Comparison of ENCODE assay signal across 1 cellular context in the genomic region with DNA sequence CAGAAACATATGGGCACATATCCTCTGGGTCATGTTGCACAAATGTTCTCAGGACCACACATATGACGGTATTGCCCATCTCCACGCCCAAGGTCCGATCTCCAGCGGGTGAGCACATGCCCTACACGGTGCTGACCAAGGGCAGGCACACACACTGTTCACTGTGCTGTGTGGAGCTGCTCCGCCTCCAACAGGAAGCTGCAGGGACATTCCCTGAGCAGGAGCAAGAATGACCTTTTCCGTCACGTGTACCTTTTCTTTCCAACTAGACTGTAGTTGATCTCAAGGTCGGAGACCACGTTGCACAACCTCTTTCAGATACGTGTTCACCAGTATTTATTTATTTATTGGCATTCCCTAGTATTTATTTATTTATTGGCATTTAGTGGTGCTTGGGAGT.
TF ChIP-seq lines count a peak whose summit lies in the region.

No MANE protein-coding gene starts in this region.

TF ChIP-seq in HepG2, 621 proteins besides CTCF, POLR2A, EP300 and RAD21 (continued from another document and continues in another):
- no peak for TF ChIP-seq FOSL1 (CRISPR knock-in tag; IDR thresholded peaks at IDR 0.05; ENCODE audit: borderline replicate concordance)
- TF ChIP-seq TOPORS (CRISPR knock-in tag; IDR thresholded peaks at IDR 0.05), result no peak
- TF ChIP-seq ZNF431 (CRISPR knock-in tag; IDR thresholded peaks at IDR 0.05; ENCODE audit: borderline replicate concordance, low read depth), result peak; percentile 78
- TF ChIP-seq, protein P1, sequence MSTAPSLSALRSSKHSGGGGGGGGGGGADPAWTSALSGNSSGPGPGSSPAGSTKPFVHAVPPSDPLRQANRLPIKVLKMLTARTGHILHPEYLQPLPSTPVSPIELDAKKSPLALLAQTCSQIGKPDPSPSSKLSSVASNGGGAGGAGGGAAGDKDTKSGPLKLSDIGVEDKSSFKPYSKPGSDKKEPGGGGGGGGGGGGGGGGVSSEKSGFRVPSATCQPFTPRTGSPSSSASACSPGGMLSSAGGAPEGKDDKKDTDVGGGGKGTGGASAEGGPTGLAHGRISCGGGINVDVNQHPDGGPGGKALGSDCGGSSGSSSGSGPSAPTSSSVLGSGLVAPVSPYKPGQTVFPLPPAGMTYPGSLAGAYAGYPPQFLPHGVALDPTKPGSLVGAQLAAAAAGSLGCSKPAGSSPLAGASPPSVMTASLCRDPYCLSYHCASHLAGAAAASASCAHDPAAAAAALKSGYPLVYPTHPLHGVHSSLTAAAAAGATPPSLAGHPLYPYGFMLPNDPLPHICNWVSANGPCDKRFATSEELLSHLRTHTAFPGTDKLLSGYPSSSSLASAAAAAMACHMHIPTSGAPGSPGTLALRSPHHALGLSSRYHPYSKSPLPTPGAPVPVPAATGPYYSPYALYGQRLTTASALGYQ (CRISPR knock-in tag; IDR thresholded peaks at IDR 0.05), result no peak
- no peak for TF ChIP-seq SRY (CRISPR knock-in tag; IDR thresholded peaks at IDR 0.05)
- TF ChIP-seq ZNF274 (CRISPR knock-in tag; IDR thresholded peaks at IDR 0.05), result peak; percentile 59; the same call in 1 of the 2 replicates
- no peak for TF ChIP-seq TCF7L2 (IDR thresholded peaks at IDR 0.05; ENCODE audit: low read depth, low read length)
- TF ChIP-seq, protein P2, sequence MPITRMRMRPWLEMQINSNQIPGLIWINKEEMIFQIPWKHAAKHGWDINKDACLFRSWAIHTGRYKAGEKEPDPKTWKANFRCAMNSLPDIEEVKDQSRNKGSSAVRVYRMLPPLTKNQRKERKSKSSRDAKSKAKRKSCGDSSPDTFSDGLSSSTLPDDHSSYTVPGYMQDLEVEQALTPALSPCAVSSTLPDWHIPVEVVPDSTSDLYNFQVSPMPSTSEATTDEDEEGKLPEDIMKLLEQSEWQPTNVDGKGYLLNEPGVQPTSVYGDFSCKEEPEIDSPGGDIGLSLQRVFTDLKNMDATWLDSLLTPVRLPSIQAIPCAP (CRISPR knock-in tag; IDR thresholded peaks at IDR 0.05; ENCODE audit: low read depth), result no peak
- peak; percentile 34; the same call in 1 of the 2 replicates for TF ChIP-seq ZNF441 (CRISPR knock-in tag; IDR thresholded peaks at IDR 0.05; ENCODE audit: borderline replicate concordance)
- peak; percentile 80 for TF ChIP-seq MED1 (CRISPR knock-in tag; IDR thresholded peaks at IDR 0.05)
- TF ChIP-seq KLF11 (CRISPR knock-in tag; IDR thresholded peaks at IDR 0.05), result no peak
- TF ChIP-seq TGIF2 (CRISPR knock-in tag; IDR thresholded peaks at IDR 0.05), result no peak
- TF ChIP-seq ZNF790 (CRISPR knock-in tag; IDR thresholded peaks at IDR 0.05; ENCODE audit: borderline replicate concordance), result no peak
- no peak for TF ChIP-seq NFRKB (IDR thresholded peaks at IDR 0.05)
- peak; percentile 81 for TF ChIP-seq RARA (CRISPR knock-in tag; IDR thresholded peaks at IDR 0.05)
- TF ChIP-seq NBN (conservative IDR thresholded peaks at IDR 0.05), result no peak
- TF ChIP-seq JUN (CRISPR knock-in tag; IDR thresholded peaks at IDR 0.05), result no peak
- TF ChIP-seq, protein P3, sequence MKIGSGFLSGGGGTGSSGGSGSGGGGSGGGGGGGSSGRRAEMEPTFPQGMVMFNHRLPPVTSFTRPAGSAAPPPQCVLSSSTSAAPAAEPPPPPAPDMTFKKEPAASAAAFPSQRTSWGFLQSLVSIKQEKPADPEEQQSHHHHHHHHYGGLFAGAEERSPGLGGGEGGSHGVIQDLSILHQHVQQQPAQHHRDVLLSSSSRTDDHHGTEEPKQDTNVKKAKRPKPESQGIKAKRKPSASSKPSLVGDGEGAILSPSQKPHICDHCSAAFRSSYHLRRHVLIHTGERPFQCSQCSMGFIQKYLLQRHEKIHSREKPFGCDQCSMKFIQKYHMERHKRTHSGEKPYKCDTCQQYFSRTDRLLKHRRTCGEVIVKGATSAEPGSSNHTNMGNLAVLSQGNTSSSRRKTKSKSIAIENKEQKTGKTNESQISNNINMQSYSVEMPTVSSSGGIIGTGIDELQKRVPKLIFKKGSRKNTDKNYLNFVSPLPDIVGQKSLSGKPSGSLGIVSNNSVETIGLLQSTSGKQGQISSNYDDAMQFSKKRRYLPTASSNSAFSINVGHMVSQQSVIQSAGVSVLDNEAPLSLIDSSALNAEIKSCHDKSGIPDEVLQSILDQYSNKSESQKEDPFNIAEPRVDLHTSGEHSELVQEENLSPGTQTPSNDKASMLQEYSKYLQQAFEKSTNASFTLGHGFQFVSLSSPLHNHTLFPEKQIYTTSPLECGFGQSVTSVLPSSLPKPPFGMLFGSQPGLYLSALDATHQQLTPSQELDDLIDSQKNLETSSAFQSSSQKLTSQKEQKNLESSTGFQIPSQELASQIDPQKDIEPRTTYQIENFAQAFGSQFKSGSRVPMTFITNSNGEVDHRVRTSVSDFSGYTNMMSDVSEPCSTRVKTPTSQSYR (CRISPR knock-in tag; IDR thresholded peaks at IDR 0.05; ENCODE audit: borderline replicate concordance), result peak; percentile 15; the same call in 1 of the 2 replicates
- TF ChIP-seq SALL1 (CRISPR knock-in tag; IDR thresholded peaks at IDR 0.05), result peak; percentile 93
- TF ChIP-seq ELF4 (CRISPR knock-in tag; IDR thresholded peaks at IDR 0.05; ENCODE audit: borderline replicate concordance), result no peak
- TF ChIP-seq, protein P4, sequence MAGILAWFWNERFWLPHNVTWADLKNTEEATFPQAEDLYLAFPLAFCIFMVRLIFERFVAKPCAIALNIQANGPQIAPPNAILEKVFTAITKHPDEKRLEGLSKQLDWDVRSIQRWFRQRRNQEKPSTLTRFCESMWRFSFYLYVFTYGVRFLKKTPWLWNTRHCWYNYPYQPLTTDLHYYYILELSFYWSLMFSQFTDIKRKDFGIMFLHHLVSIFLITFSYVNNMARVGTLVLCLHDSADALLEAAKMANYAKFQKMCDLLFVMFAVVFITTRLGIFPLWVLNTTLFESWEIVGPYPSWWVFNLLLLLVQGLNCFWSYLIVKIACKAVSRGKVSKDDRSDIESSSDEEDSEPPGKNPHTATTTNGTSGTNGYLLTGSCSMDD (CRISPR knock-in tag; IDR thresholded peaks at IDR 0.05), result no peak
- TF ChIP-seq, protein P5, sequence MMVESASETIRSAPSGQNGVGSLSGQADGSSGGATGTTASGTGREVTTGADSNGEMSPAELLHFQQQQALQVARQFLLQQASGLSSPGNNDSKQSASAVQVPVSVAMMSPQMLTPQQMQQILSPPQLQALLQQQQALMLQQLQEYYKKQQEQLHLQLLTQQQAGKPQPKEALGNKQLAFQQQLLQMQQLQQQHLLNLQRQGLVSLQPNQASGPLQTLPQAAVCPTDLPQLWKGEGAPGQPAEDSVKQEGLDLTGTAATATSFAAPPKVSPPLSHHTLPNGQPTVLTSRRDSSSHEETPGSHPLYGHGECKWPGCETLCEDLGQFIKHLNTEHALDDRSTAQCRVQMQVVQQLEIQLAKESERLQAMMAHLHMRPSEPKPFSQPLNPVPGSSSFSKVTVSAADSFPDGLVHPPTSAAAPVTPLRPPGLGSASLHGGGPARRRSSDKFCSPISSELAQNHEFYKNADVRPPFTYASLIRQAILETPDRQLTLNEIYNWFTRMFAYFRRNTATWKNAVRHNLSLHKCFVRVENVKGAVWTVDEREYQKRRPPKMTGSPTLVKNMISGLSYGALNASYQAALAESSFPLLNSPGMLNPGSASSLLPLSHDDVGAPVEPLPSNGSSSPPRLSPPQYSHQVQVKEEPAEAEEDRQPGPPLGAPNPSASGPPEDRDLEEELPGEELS (CRISPR knock-in tag; IDR thresholded peaks at IDR 0.05), result peak; percentile 89
- TF ChIP-seq, protein P6, sequence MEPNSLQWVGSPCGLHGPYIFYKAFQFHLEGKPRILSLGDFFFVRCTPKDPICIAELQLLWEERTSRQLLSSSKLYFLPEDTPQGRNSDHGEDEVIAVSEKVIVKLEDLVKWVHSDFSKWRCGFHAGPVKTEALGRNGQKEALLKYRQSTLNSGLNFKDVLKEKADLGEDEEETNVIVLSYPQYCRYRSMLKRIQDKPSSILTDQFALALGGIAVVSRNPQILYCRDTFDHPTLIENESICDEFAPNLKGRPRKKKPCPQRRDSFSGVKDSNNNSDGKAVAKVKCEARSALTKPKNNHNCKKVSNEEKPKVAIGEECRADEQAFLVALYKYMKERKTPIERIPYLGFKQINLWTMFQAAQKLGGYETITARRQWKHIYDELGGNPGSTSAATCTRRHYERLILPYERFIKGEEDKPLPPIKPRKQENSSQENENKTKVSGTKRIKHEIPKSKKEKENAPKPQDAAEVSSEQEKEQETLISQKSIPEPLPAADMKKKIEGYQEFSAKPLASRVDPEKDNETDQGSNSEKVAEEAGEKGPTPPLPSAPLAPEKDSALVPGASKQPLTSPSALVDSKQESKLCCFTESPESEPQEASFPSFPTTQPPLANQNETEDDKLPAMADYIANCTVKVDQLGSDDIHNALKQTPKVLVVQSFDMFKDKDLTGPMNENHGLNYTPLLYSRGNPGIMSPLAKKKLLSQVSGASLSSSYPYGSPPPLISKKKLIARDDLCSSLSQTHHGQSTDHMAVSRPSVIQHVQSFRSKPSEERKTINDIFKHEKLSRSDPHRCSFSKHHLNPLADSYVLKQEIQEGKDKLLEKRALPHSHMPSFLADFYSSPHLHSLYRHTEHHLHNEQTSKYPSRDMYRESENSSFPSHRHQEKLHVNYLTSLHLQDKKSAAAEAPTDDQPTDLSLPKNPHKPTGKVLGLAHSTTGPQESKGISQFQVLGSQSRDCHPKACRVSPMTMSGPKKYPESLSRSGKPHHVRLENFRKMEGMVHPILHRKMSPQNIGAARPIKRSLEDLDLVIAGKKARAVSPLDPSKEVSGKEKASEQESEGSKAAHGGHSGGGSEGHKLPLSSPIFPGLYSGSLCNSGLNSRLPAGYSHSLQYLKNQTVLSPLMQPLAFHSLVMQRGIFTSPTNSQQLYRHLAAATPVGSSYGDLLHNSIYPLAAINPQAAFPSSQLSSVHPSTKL (CRISPR knock-in tag; IDR thresholded peaks at IDR 0.05), result peak; percentile 94
- TF ChIP-seq TEAD2 (CRISPR knock-in tag; IDR thresholded peaks at IDR 0.05), result no peak
- no peak for TF ChIP-seq FIP1L1 (IDR thresholded peaks at IDR 0.05; ENCODE audit: borderline replicate concordance, insufficient read depth, low read depth, low read length)
- no peak for TF ChIP-seq POLR2AphosphoS5 (IDR thresholded peaks at IDR 0.05; ENCODE audit: low read depth, low read length)
- TF ChIP-seq SUZ12 (IDR thresholded peaks at IDR 0.05; ENCODE audit: low read depth, low read length), result no peak
- no peak for TF ChIP-seq ZNF484 (CRISPR knock-in tag; IDR thresholded peaks at IDR 0.05; ENCODE audit: borderline replicate concordance, low read depth)
- no peak for TF ChIP-seq ZZZ3 (CRISPR knock-in tag; IDR thresholded peaks at IDR 0.05; ENCODE audit: borderline replicate concordance)
- TF ChIP-seq SAFB2 (CRISPR knock-in tag; IDR thresholded peaks at IDR 0.05; ENCODE audit: borderline replicate concordance, low read depth), result no peak
- no peak for TF ChIP-seq RFX1 (IDR thresholded peaks at IDR 0.05)
- TF ChIP-seq, protein P7, sequence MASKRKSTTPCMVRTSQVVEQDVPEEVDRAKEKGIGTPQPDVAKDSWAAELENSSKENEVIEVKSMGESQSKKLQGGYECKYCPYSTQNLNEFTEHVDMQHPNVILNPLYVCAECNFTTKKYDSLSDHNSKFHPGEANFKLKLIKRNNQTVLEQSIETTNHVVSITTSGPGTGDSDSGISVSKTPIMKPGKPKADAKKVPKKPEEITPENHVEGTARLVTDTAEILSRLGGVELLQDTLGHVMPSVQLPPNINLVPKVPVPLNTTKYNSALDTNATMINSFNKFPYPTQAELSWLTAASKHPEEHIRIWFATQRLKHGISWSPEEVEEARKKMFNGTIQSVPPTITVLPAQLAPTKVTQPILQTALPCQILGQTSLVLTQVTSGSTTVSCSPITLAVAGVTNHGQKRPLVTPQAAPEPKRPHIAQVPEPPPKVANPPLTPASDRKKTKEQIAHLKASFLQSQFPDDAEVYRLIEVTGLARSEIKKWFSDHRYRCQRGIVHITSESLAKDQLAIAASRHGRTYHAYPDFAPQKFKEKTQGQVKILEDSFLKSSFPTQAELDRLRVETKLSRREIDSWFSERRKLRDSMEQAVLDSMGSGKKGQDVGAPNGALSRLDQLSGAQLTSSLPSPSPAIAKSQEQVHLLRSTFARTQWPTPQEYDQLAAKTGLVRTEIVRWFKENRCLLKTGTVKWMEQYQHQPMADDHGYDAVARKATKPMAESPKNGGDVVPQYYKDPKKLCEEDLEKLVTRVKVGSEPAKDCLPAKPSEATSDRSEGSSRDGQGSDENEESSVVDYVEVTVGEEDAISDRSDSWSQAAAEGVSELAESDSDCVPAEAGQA (IDR thresholded peaks at IDR 0.05; ENCODE audit: low read depth), result no peak
- TF ChIP-seq, protein P7 (CRISPR knock-in tag; IDR thresholded peaks at IDR 0.05; ENCODE audit: borderline replicate concordance), result no peak
- TF ChIP-seq, protein P8, sequence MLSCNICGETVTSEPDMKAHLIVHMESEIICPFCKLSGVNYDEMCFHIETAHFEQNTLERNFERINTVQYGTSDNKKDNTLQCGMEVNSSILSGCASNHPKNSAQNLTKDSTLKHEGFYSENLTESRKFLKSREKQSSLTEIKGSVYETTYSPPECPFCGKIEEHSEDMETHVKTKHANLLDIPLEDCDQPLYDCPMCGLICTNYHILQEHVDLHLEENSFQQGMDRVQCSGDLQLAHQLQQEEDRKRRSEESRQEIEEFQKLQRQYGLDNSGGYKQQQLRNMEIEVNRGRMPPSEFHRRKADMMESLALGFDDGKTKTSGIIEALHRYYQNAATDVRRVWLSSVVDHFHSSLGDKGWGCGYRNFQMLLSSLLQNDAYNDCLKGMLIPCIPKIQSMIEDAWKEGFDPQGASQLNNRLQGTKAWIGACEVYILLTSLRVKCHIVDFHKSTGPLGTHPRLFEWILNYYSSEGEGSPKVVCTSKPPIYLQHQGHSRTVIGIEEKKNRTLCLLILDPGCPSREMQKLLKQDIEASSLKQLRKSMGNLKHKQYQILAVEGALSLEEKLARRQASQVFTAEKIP (CRISPR knock-in tag; IDR thresholded peaks at IDR 0.05; ENCODE audit: borderline replicate concordance), result no peak
- TF ChIP-seq HOXA3 (CRISPR knock-in tag; IDR thresholded peaks at IDR 0.05), result peak; percentile 66; the same call in 1 of the 2 replicates
- peak; percentile 42; the same call in 1 of the 2 replicates for TF ChIP-seq ZFX (CRISPR knock-in tag; IDR thresholded peaks at IDR 0.05; ENCODE audit: low read depth)
